ENCODE assay signal across 8 cellular contexts in genomic region chr14:89417469-89418225, GRCh38. TPM values are rescaled to one million over a fixed set of nuclear protein-coding genes. Genes with fewer than 3 reads are reported as not detected.
DNase-seq lines count a peak whose midpoint lies in the region; TF ChIP-seq lines count a peak whose summit lies in the region.

No MANE protein-coding gene starts in this region.

- no peaks in the 10 kb centered on the region for H3K9me3 ChIP-seq in MM.1S (replicated peaks; ENCODE audit: insufficient read depth, low read length)
- peaks cover 0 to 2% (median 0%) of the 10 kb centered on the region in 4 donors for H3K9me3 ChIP-seq in sigmoid colon

- TF ChIP-seq CTCF in GM12865 (IDR thresholded peaks at IDR 0.05; ENCODE audit: insufficient read depth, low read depth, low read length, missing control alignments), result peak; percentile 57
- TF ChIP-seq CTCF in MM.1S (IDR thresholded peaks at IDR 0.05; ENCODE audit: low read length), result peak; percentile 34
- TF ChIP-seq CTCF in sigmoid colon (IDR thresholded peaks at IDR 0.05), result peak; percentile 33 to 69 (median 56)

- H3F3A ChIP-seq in MM.1S (ENCODE audit: insufficient read depth, low read length), result peaks cover 4% of the 10 kb centered on the region; the same call in 1 of the 2 replicates

- H3K4me1 ChIP-seq in MM.1S (ENCODE audit: low read length) (no peaks in the 10 kb centered on the region), sigmoid colon (peaks cover 0 to 28% (median 18%) of the 10 kb centered on the region in 4 donors)

- TF ChIP-seq EP300 in sigmoid colon (IDR thresholded peaks at IDR 0.05), result no peak

- H3K9me2 ChIP-seq in MM.1S (replicated peaks; ENCODE audit: insufficient read depth, low read length), result no peaks in the 10 kb centered on the region

- H4K20me1 ChIP-seq in MM.1S (ENCODE audit: insufficient read depth, low read length), result no peaks in the 10 kb centered on the region

- H3K36me3 ChIP-seq in MM.1S (replicated peaks; ENCODE audit: insufficient read depth, low read length) (no peaks in the 10 kb centered on the region), sigmoid colon (no peaks in the 10 kb centered on the region)

- DNase-seq in GM12865 (ENCODE audit: low read depth), result peak; percentile 89
- DNase-seq in HCEC 1CT, result peak; percentile 65
- peak; percentile 63 for DNase-seq in MM.1S
- DNase-seq in T follicular helper cell (ENCODE audit: low read depth), result peak; percentile 52
- DNase-seq in amygdala (lab: John Stamatoyannopoulos, UW), result peak in 37 of 56 donors; percentile 11 to 74 (median 50)
- DNase-seq in hepatic stellate cell (ENCODE audit: low spot score), result peak; percentile 45
- DNase-seq in sigmoid colon, result peak; percentile 81
- no peak for DNase-seq in HPDE6-E6E7 (ENCODE audit: extremely low spot score)

- intact Hi-C loops in sigmoid colon (cut with DNase I), result loop anchor here (2.0 to 5.0 kb wide), 6 partner anchors 33 to 495 kb away; no protein-coding TSS in a partner anchor

- peak overlapping the region; percentile 67 for H3K4me2 ChIP-seq in MM.1S (ENCODE audit: low read depth, low read length)

- H3K9ac ChIP-seq in MM.1S (ENCODE audit: low read length), result peak overlapping the region; percentile 97

- H3K27me3 ChIP-seq in MM.1S (replicated peaks; ENCODE audit: insufficient read depth, low read length) (no peaks in the 10 kb centered on the region), sigmoid colon (no peaks in the 10 kb centered on the region)

- WGBS in sigmoid colon, 2 donors, result 1% methylated on average over 50 of the region's 50 CpGs

- peaks cover 39% of the 10 kb centered on the region for H3K79me2 ChIP-seq in MM.1S (ENCODE audit: low read length)

- no peak for TF ChIP-seq POLR2A in sigmoid colon (IDR thresholded peaks at IDR 0.05)

- peak overlapping the region; percentile 88 for H3K4me3 ChIP-seq in GM12865 (ENCODE audit: low read depth, low read length)
- peak overlapping the region; percentile 77 for H3K4me3 ChIP-seq in MM.1S (ENCODE audit: low read length)
- H3K4me3 ChIP-seq in sigmoid colon, result peak overlapping the region; percentile 51 to 99 (median 83)

- H3K27ac ChIP-seq in MM.1S (ENCODE audit: low read length) (peak overlapping the region; percentile 89), sigmoid colon (peak overlapping the region; percentile 87 to 99 (median 94))

- peak overlapping the region; percentile 53 for H2AFZ ChIP-seq in MM.1S (ENCODE audit: low read length)

RNA-seq across cellular contexts. Expression of gene FOXN3, which starts 0.6 kb away (rescaled TPM):
- total RNA-seq in sigmoid colon, result 100 to 1,000 TPM; 104 to 146 (median 113) TPM
- polyA plus RNA-seq in sigmoid colon, result 10 to 100 TPM; 24.6 to 33.6 (median 25.7) TPM
